In genomic region chr1:23673086-23673813, GRCh38 we compare ENCODE assay signal across 1 cellular context.
A peak's percentile ranks its signal among the peaks of the same experiment; 100 is the strongest.
TF ChIP-seq lines count a peak whose summit lies in the region.

No MANE protein-coding gene starts in this region.

TF ChIP-seq in K562, 482 proteins besides CTCF, POLR2A, EP300 and RAD21 (continued from another document and continues in another):
- peak in 1 of 3 experiments; percentile 63; a peak in 1 of 6 replicates for TF ChIP-seq ZBTB11 (CRISPR knock-in tag; IDR thresholded peaks at IDR 0.05)
- no peak for TF ChIP-seq NFYB (IDR thresholded peaks at IDR 0.05; ENCODE audit: extremely low read depth, insufficient read length)
- no peak for TF ChIP-seq DIDO1 (tag; IDR thresholded peaks at IDR 0.05; ENCODE audit: low read depth)
- TF ChIP-seq MED1 (CRISPR knock-in tag; IDR thresholded peaks at IDR 0.05; ENCODE audit: borderline replicate concordance) = no peak
- no peak for TF ChIP-seq ILK (tag; IDR thresholded peaks at IDR 0.05; ENCODE audit: borderline replicate concordance, low read depth)
- TF ChIP-seq MBD2 (IDR thresholded peaks at IDR 0.05; ENCODE audit: borderline replicate concordance, low read depth) = no peak
- TF ChIP-seq ELK1 (CRISPR knock-in tag; IDR thresholded peaks at IDR 0.05) = no peak
- TF ChIP-seq SMAD1 (IDR thresholded peaks at IDR 0.05; ENCODE audit: low read depth, low read length, partially characterized antibody) = no peak
- 0 out of 2 replicates have a peak, but pooled peaks have one; percentile 25 for TF ChIP-seq ZNF134 (CRISPR knock-in tag; conservative IDR thresholded peaks at IDR 0.05)
- no peak for TF ChIP-seq PBX2 (CRISPR knock-in tag; IDR thresholded peaks at IDR 0.05; ENCODE audit: low read depth)
- TF ChIP-seq PBX2 (tag; conservative IDR thresholded peaks at IDR 0.05; ENCODE audit: low read depth) = peak; percentile 28; the same call in 1 of the 2 replicates
- TF ChIP-seq EZH2 (IDR thresholded peaks at IDR 0.05; ENCODE audit: borderline replicate concordance, low read depth, low read length) = no peak
- no peak for TF ChIP-seq EP400 (IDR thresholded peaks at IDR 0.05)
- TF ChIP-seq NR3C1 (CRISPR knock-in tag; IDR thresholded peaks at IDR 0.05) = no peak
- peak in 1 of 2 experiments; percentile 74; a peak in 2 of 4 replicates for TF ChIP-seq SRF (CRISPR knock-in tag; IDR thresholded peaks at IDR 0.05)
- no peak for TF ChIP-seq ZNF79 (CRISPR knock-in tag; IDR thresholded peaks at IDR 0.05; ENCODE audit: low read depth)
- TF ChIP-seq ZNF561 (CRISPR knock-in tag; conservative IDR thresholded peaks at IDR 0.05) = no peak
- no peak for TF ChIP-seq STAT6 (CRISPR knock-in tag; IDR thresholded peaks at IDR 0.05)
- no peak for TF ChIP-seq MXD1 (CRISPR knock-in tag; IDR thresholded peaks at IDR 0.05; ENCODE audit: borderline replicate concordance, poor library complexity, severe bottlenecking)
- no peak for TF ChIP-seq ZNF277 (CRISPR knock-in tag; IDR thresholded peaks at IDR 0.05; ENCODE audit: borderline replicate concordance)
- no peak for TF ChIP-seq AFF4 (CRISPR knock-in tag; IDR thresholded peaks at IDR 0.05)
- TF ChIP-seq ZNF184 (CRISPR knock-in tag; IDR thresholded peaks at IDR 0.05) = no peak
- no peak for TF ChIP-seq ZNF318 (IDR thresholded peaks at IDR 0.05; ENCODE audit: borderline replicate concordance in 1 of 2, low read depth in 1 of 2)
- no peak for TF ChIP-seq HES1 (IDR thresholded peaks at IDR 0.05; ENCODE audit: low read depth)
- no peak for TF ChIP-seq CCAR2 (IDR thresholded peaks at IDR 0.05; ENCODE audit: low read depth, low read length)
- no peak for TF ChIP-seq NR2C1 (IDR thresholded peaks at IDR 0.05)
- TF ChIP-seq NR2C1 (tag; IDR thresholded peaks at IDR 0.05) = peak; percentile 30; the same call in 1 of the 2 replicates
